In genomic region chr11:63240791-63241379, GRCh38 we compare ENCODE assay signal across 27 cellular contexts. TPM values are rescaled to one million over a fixed set of nuclear protein-coding genes. Genes with fewer than 3 reads are reported as not detected.
DNase-seq lines count a peak whose midpoint lies in the region; ATAC-seq and TF ChIP-seq lines count a peak whose summit lies in the region.
"Had no signal": no experiment of that assay in that cellular context is flagged by ENCODE, and none has a peak within 500 bp of the region (broad histone marks: within the 10 kb centered on the region; RNA-seq: fewer than 3 reads in every experiment).

No MANE protein-coding gene starts in this region.

- H3F3A ChIP-seq in PC-3 (ENCODE audit: low read length, unreplicated experiment), result no peaks in the 10 kb centered on the region

- H3K27ac ChIP-seq in PC-3 (ENCODE audit: low read length) (no peak overlapping the region), subcutaneous abdominal adipose tissue (ENCODE audit: low read depth, low read length) (peak overlapping the region; percentile 83)
- no peak overlapping the region for H3K27ac ChIP-seq in CD8-positive, alpha-beta memory T cell (ENCODE audit: low read depth, low read length)
- H3K27ac ChIP-seq: RWPE1, SK-N-MC had no signal

- H3K9me3 ChIP-seq in PC-3 (ENCODE audit: low read length) (no peaks in the 10 kb centered on the region), subcutaneous abdominal adipose tissue (ENCODE audit: control insufficient read depth in 5 of 5, low read length in 5 of 5) (no peaks in the 10 kb centered on the region)
- H3K9me3 ChIP-seq in CD8-positive, alpha-beta memory T cell (ENCODE audit: low read length), result no peaks in the 10 kb centered on the region

- H3K36me3 Mint-ChIP-seq in CD8-positive, alpha-beta memory T cell, result no peaks in the 10 kb centered on the region
- H3K36me3 Mint-ChIP-seq: CD8-positive, alpha-beta T cell had no signal

- peaks cover 3 to 16% (median 4%) of the 10 kb centered on the region in 3 donors for H3K4me1 Mint-ChIP-seq in CD8-positive, alpha-beta memory T cell

- H3K27ac Mint-ChIP-seq in CD8-positive, alpha-beta memory T cell, result no peak overlapping the region
- H3K27ac Mint-ChIP-seq: CD8-positive, alpha-beta T cell; H9 had no signal

- BruUV-seq in PC-3 (replicated peaks; lab: Mats Ljungman, UMichigan), result no TSS peak

- peaks cover 0 to 3% (median 1%) of the 10 kb centered on the region in 5 donors for H3K9me3 Mint-ChIP-seq in CD8-positive, alpha-beta memory T cell

- H3K4me1 ChIP-seq in PC-3 (ENCODE audit: insufficient read depth, low read length) (no peaks in the 10 kb centered on the region), subcutaneous abdominal adipose tissue (ENCODE audit: control insufficient read depth in 5 of 5, insufficient read depth in 5 of 5, low read length in 5 of 5) (peaks cover 0 to 37% (median 23%) of the 10 kb centered on the region in 5 donors)
- H3K4me1 ChIP-seq in CD8-positive, alpha-beta memory T cell (ENCODE audit: insufficient read depth, low read length), result peaks cover 20% of the 10 kb centered on the region

- H3K27me3 Mint-ChIP-seq in CD8-positive, alpha-beta memory T cell, result peaks cover 22 to 77% of the 10 kb centered on the region in 2 donors

- intact Hi-C loops in PC-3 (cut with micrococcal nuclease), result no loop called here

- no peaks in the 10 kb centered on the region for H3K79me2 ChIP-seq in PC-3 (ENCODE audit: low read length)

- no peaks in the 10 kb centered on the region for H3K9me2 ChIP-seq in PC-3 (replicated peaks; ENCODE audit: low read length)

- POLR2A ChIA-PET in PC-3 (lab: Charles Lee; ENCODE audit: unreplicated experiment), result no interaction called here
- POLR2A ChIA-PET in CD8-positive, alpha-beta memory T cell (lab: Charles Lee), result no interaction called here

- H4K20me1 ChIP-seq in PC-3 (ENCODE audit: low read length), result no peaks in the 10 kb centered on the region

- TF ChIP-seq CTCF in PC-3 (conservative IDR thresholded peaks at IDR 0.05; ENCODE audit: low read depth, low read length), result no peak
- TF ChIP-seq CTCF in epithelial cell of esophagus (IDR thresholded peaks at IDR 0.05; ENCODE audit: insufficient read depth, low read depth, low read length, missing control alignments), result no peak

- H3K27me3 ChIP-seq in PC-3 (ENCODE audit: low read length) (peaks cover 36% of the 10 kb centered on the region), subcutaneous abdominal adipose tissue (ENCODE audit: control insufficient read depth in 5 of 5, insufficient read depth in 4 of 5, low read length in 5 of 5) (no peaks in the 10 kb centered on the region)
- peaks cover 4% of the 10 kb centered on the region for H3K27me3 ChIP-seq in CD8-positive, alpha-beta memory T cell (ENCODE audit: insufficient read depth, low read length, poor library complexity, severe bottlenecking)

- no peak overlapping the region for H3K9ac ChIP-seq in PC-3 (ENCODE audit: low read length)
- no peak overlapping the region for H3K9ac ChIP-seq in subcutaneous abdominal adipose tissue (ENCODE audit: low read length in 5 of 5)

- no peak for ATAC-seq in PC-3
- peak; percentile 59 for ATAC-seq in left lobe of liver
- ATAC-seq in GM21786 (IDR thresholded peaks at IDR 0.05; ENCODE audit: unreplicated experiment), result no peak
- ATAC-seq: CD8-positive, alpha-beta T cell; Panc1 had no signal

- no peak overlapping the region for H3K4me3 Mint-ChIP-seq in CD8-positive, alpha-beta memory T cell
- H3K4me3 Mint-ChIP-seq: CD8-positive, alpha-beta T cell; H9 had no signal

- CTCF ChIA-PET in PC-3 (lab: Charles Lee), result no interaction called here
- CTCF ChIA-PET in CD8-positive, alpha-beta memory T cell (lab: Charles Lee), result no interaction called here

- DNase-seq in PC-3, result peak; percentile 7
- peak; percentile 71 for DNase-seq in epithelial cell of esophagus (ENCODE audit: low read depth)
- peak; percentile 75 for DNase-seq in left lobe of liver (ENCODE audit: low spot score)
- DNase-seq in CD8-positive, alpha-beta memory T cell, result no peak
- DNase-seq in activated CD4-positive, alpha-beta T cell treated with anti-CD3 and anti-CD28 coated beads, Interleukin-2, amount 50 U/mL, for 48 hours, result no peak
- DNase-seq: C1 segment of cervical spinal cord; CD8-positive, alpha-beta T cell; DMS153; DND-41; H9; IMR-90; KG1; MM.1S; NCI-H1048; NCI-H1417 treated with DMSO at 0.1 percent for 48 hours; NCI-H1694 treated with DMSO at 0.1 percent for 48 hours; NCI-H2081; NCI-H2227 treated with DMSO at 0.1 percent for 48 hours; NCI-H69; SHP77 had no signal

- H3K36me3 ChIP-seq in PC-3 (ENCODE audit: low read depth, low read length) (no peaks in the 10 kb centered on the region), subcutaneous abdominal adipose tissue (ENCODE audit: control insufficient read depth in 5 of 5, insufficient read depth in 5 of 5, low read length in 5 of 5) (no peaks in the 10 kb centered on the region)
- H3K36me3 ChIP-seq in CD8-positive, alpha-beta memory T cell (ENCODE audit: insufficient read depth, low read length), result no peaks in the 10 kb centered on the region

- no peak overlapping the region for H2AFZ ChIP-seq in PC-3 (ENCODE audit: low read length)

- no peak overlapping the region for H3K4me2 ChIP-seq in PC-3 (ENCODE audit: low read length)

- no peak overlapping the region for H3K4me3 ChIP-seq in PC-3 (ENCODE audit: low read length)
- H3K4me3 ChIP-seq in epithelial cell of esophagus (ENCODE audit: low read length), result no peak overlapping the region
- H3K4me3 ChIP-seq in subcutaneous abdominal adipose tissue (ENCODE audit: low read depth in 1 of 5, low read length in 5 of 5), result peak overlapping the region in 1 of 5 donors; percentile 19
- no peak overlapping the region for H3K4me3 ChIP-seq in CD8-positive, alpha-beta memory T cell (ENCODE audit: low read length)
- H3K4me3 ChIP-seq: SK-N-MC had no signal

RNA-seq across cellular contexts. Expression of gene SLC22A25, which starts 2.5 kb away (rescaled TPM):
- total RNA-seq in PC-3 (2014; rRNA removed) (not detected in 2 replicates), left lobe of liver (33.5 TPM)
- not detected for total RNA-seq in CD8-positive, alpha-beta memory T cell
- not detected for polyA plus RNA-seq in CD8-positive, alpha-beta memory T cell
- total RNA-seq: A673; CD8-positive, alpha-beta T cell; H9; IMR-90; NCI-H460 had no signal
- polyA plus RNA-seq: IMR-90 had no signal

Comparison
In these comparisons a context has a peak if more than half of its experiments do, and no peak if none do; other contexts are left out.
1. DNase-seq: peak in PC-3 (single experiment), epithelial cell of esophagus (single experiment) and left lobe of liver (single experiment); none in CD8-positive, alpha-beta memory T cell (0 of 5) and activated CD4-positive, alpha-beta T cell treated with anti-CD3 and anti-CD28 coated beads, Interleukin-2, amount 50 U/mL, for 48 hours (0 of 2).
2. RNA of gene SLC22A25, which starts 2.5 kb away (total RNA-seq): 33.5 TPM in left lobe of liver (single experiment); not detected in PC-3 and not detected in CD8-positive, alpha-beta memory T cell; every median in the first group is over 10 times any median in the second.